ENCODE assay signal across 8 cellular contexts in the genomic region with DNA sequence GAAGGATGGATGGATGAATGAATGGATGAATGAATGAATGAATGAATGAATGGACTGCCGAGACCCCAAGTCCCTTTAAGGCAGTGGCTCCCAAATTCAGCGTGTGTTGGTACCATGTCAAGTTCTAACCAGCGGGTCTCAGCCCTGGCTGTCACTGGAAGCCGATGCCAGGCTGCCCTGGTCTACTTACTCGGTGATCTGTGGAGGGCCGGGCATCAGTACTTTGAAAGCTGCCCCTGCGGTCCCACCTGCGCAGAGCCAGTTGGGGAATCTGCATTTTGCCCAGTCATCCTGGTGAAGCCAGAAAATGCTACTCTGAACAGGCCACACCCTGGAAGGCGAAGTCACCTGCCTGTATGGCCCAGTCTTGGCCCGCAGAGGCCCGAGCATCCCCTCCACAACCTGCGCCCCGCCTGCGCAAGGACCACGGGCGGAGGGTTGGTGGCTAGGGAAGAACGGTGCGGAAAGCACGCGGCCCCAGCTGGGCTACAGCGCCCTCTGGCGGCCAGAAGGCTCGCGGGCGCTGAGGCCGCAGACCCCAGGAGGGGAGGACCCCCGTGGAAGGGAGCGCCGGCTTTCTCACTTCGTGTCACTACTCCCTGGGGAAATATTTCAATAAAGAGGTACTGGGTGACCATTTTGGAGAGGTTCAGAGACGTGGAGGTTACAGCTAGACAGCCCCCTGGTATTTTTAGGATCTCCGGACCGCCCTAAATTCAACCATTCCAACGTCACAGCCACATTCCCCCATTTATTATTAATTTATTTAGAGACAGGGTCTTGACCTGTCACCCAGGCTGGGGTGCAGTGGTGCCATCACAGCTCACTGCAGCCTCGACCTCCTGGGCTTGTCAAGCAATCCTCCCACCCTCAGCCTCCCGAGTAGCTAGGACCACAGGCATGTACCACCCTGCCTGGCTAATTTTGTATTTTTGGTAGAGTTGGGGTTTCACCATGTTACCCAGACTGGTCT. TPM values are rescaled to one million over a fixed set of nuclear protein-coding genes. Genes with fewer than 3 reads are reported as not detected.
DNase-seq lines count a peak whose midpoint lies in the region; ATAC-seq and TF ChIP-seq lines count a peak whose summit lies in the region.

No MANE protein-coding gene starts in this region.

- peak; percentile 92 to 99 (median 95) for TF ChIP-seq CTCF in vagina (IDR thresholded peaks at IDR 0.05)

- H3K9me3 ChIP-seq in NT2/D1 (ENCODE audit: insufficient read depth, low read length) (no peaks in the 10 kb centered on the region), vagina (no peaks in the 10 kb centered on the region)

- intact Hi-C loops in posterior cingulate gyrus (cut with DNase I), result loop anchor here (1.0 kb wide), 2 partner anchors 62 to 82 kb away; no protein-coding TSS in a partner anchor
- intact Hi-C loops in vagina (cut with DNase I), result loop anchor here (2.0 kb wide), 1 partner anchor 81 kb away; no protein-coding TSS in a partner anchor

- H3K36me3 ChIP-seq in NT2/D1 (ENCODE audit: insufficient read depth, insufficient read length, low read length) (peaks cover 13% of the 10 kb centered on the region), vagina (peaks cover 0 to under 1% of the 10 kb centered on the region in 2 donors)

- no peak overlapping the region for H3K9ac ChIP-seq in NT2/D1 (ENCODE audit: insufficient read length, low read depth)

- H3K27ac ChIP-seq in vagina, result no peak overlapping the region

- H3K4me1 ChIP-seq in NT2/D1 (ENCODE audit: insufficient read depth, insufficient read length), result peaks cover 25% of the 10 kb centered on the region
- H3K4me1 ChIP-seq in vagina, result peaks cover 23% of the 10 kb centered on the region

- TF ChIP-seq POLR2A in vagina (IDR thresholded peaks at IDR 0.05), result no peak

- H3K27me3 ChIP-seq in NT2/D1 (ENCODE audit: insufficient read depth, insufficient read length) (no peaks in the 10 kb centered on the region), vagina (no peaks in the 10 kb centered on the region)

- DNase-seq in AML-193 (lab: John Stamatoyannopoulos, UW) (peak; percentile 30 to 37), NT2/D1 (ENCODE audit: low read depth, low spot score) (peak; percentile 33), activated T-helper 1 cell treated with Interleukin-2 at 50 U/mL for 16 hours (ENCODE audit: low read depth) (peak; percentile 30), foreskin melanocyte (peak; percentile 19), posterior cingulate gyrus (peak in 6 of 10 donors; percentile 29 to 87 (median 56)), vagina (ENCODE audit: extremely low spot score in 2 of 2) (no peak)

- ATAC-seq in GM21717 (IDR thresholded peaks at IDR 0.05; ENCODE audit: unreplicated experiment), result peak; percentile 30
- ATAC-seq in GM18870 (IDR thresholded peaks at IDR 0.05; ENCODE audit: unreplicated experiment), result no peak

- no peak overlapping the region for H3K4me3 ChIP-seq in NT2/D1 (ENCODE audit: insufficient read length, low read depth)
- no peak overlapping the region for H3K4me3 ChIP-seq in vagina

RNA-seq across cellular contexts. Expression of a gene that starts 34.9 kb away (rescaled TPM):
- total RNA-seq in vagina, result 32.2 TPM

RNA-seq across cellular contexts. Expression of a gene that starts 59.9 kb away (rescaled TPM):
- 423 TPM for total RNA-seq in vagina

Comparison
In these comparisons a context has a peak if more than half of its experiments do, and no peak if none do; other contexts are left out.
1. DNase-seq: peak in AML-193 (2 of 2), NT2/D1 (single experiment), activated T-helper 1 cell treated with Interleukin-2 at 50 U/mL for 16 hours (single experiment), foreskin melanocyte (single experiment) and posterior cingulate gyrus (6 of 10); none in vagina (0 of 2).